8 cellular contexts compared by ENCODE assay signal in the genomic region with DNA sequence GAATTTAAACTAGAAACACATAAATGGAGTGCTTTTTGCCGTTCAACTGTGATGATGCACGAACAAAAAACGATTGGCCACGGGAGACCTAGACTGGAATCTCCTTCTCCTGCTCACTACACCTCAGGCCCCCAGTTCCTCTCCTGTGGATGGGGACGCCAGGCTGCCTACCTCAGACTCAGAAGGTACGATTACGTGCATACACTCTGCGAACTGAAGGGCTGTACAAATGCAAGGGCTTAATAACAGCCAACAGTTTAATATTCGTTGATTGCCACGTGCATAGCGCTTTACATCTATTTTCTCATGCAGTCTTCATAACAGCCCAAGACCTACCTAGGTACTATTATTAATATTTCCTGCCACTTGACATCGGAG.
DNase-seq lines count a peak whose midpoint lies in the region; ATAC-seq, FAIRE-seq and TF ChIP-seq lines count a peak whose summit lies in the region.

No MANE protein-coding gene starts in this region.

- no peaks in the 10 kb centered on the region for H3K9me3 ChIP-seq in KOPT-K1 (ENCODE audit: insufficient read depth, low read length, poor library complexity, severe bottlenecking)
- H3K9me3 ChIP-seq in mucosa of rectum (ENCODE audit: control insufficient read depth in 2 of 2, low read length in 2 of 2), result no peaks in the 10 kb centered on the region

- peak overlapping the region; percentile 70 to 85 for H3K9ac ChIP-seq in mucosa of rectum (ENCODE audit: low read depth in 1 of 2, low read length in 2 of 2)

- DNase-seq in AG09309 (ENCODE audit: low read depth) (no peak), cardiac fibroblast (ENCODE audit: low read depth in 2 of 2) (no peak), posterior cingulate gyrus (no peak), GM19239 (ENCODE audit: insufficient read length, low spot score) (no peak), SW480 (ENCODE audit: low spot score) (no peak)

- TF ChIP-seq CTCF in AG09309 (IDR thresholded peaks at IDR 0.05; ENCODE audit: control insufficient read depth, insufficient read depth, low read depth, low read length, missing control alignments) (no peak), cardiac fibroblast (IDR thresholded peaks at IDR 0.05; ENCODE audit: low read depth, low read length) (no peak)

- H3K4me3 ChIP-seq in AG09309 (ENCODE audit: control insufficient read depth, low read depth, low read length) (peak overlapping the region; percentile 59), cardiac fibroblast (replicated peaks in 1 of 2; ENCODE audit: low read depth in 2 of 2, low read length in 2 of 2) (peak overlapping the region; percentile 78 to 80), mucosa of rectum (ENCODE audit: low read length in 2 of 2) (peak overlapping the region; percentile 77 to 85)

- ATAC-seq in GM21526 (IDR thresholded peaks at IDR 0.05; ENCODE audit: low FRiP score, unreplicated experiment), result no peak

- H3K27ac ChIP-seq in KOPT-K1 (ENCODE audit: low read depth, low read length, poor library complexity, severe bottlenecking), result peak overlapping the region; percentile 56
- H3K27ac ChIP-seq in mucosa of rectum (ENCODE audit: low read depth in 2 of 2, low read length in 2 of 2), result peak overlapping the region; percentile 65 to 79

- no peaks in the 10 kb centered on the region for H3K27me3 ChIP-seq in mucosa of rectum (ENCODE audit: control insufficient read depth in 2 of 2, insufficient read depth in 2 of 2, low read length in 2 of 2)

- no peak for FAIRE-seq in GM19239 (lab: Jason Lieb, UNC)

- peaks cover 11 to 12% of the 10 kb centered on the region in 2 donors for H3K4me1 ChIP-seq in mucosa of rectum (ENCODE audit: control insufficient read depth in 2 of 2, insufficient read depth in 2 of 2, low read length in 2 of 2)

- intact Hi-C loops in posterior cingulate gyrus (cut with DNase I), result loop anchor here (5.0 kb wide), 2 partner anchors 160 to 290 kb away; no protein-coding TSS in a partner anchor

- H3K36me3 ChIP-seq in KOPT-K1 (ENCODE audit: insufficient read depth, low read length) (no peaks in the 10 kb centered on the region), mucosa of rectum (ENCODE audit: control insufficient read depth in 2 of 2, insufficient read depth in 2 of 2, low read length in 2 of 2) (no peaks in the 10 kb centered on the region)
